In genomic region chr5:154312000-154312399, GRCh38 we compare ENCODE assay signal across 21 cellular contexts.
"Had no signal": no experiment of that assay in that cellular context is flagged by ENCODE, and none has a peak within 500 bp of the region (broad histone marks: within the 10 kb centered on the region; RNA-seq: fewer than 3 reads in every experiment).

No MANE protein-coding gene starts in this region.

- H3K36me3 Mint-ChIP-seq: activated naive CD4-positive, alpha-beta T cell treated with anti-CD3 and anti-CD28 coated beads, Interleukin-2, amount 10 ng/mL, durations not matched to agents 7 days and 5 days; mesothelial cell of epicardium; natural killer cell had no signal

- H3K36me3 ChIP-seq: left lung, pancreas, right atrium auricular region, tibial artery, WERI-Rb-1 had no signal

- H3K9me3 ChIP-seq: left lung, pancreas, psoas muscle, right atrium auricular region, tibial artery had no signal

- H3K9me3 Mint-ChIP-seq: activated naive CD4-positive, alpha-beta T cell treated with anti-CD3 and anti-CD28 coated beads, Interleukin-2, amount 10 ng/mL, durations not matched to agents 7 days and 5 days; immature natural killer cell; natural killer cell; stimulated activated naive CD8-positive, alpha-beta T cell treated with anti-CD3 and anti-CD28 coated beads, Interleukin-15, Interleukin-2, amounts not matched to agents 100 ng/mL and 50 ng/mL, for 24 hours had no signal

- H3K27ac ChIP-seq: foreskin keratinocyte, left lung, pancreas, psoas muscle, right atrium auricular region, WERI-Rb-1 had no signal

- FAIRE-seq: pancreas, TTC549 had no signal

- H3K27me3 ChIP-seq: foreskin keratinocyte, left lung, pancreas, right atrium auricular region, tibial artery had no signal

- H3K4me3 ChIP-seq: left lung, lung, pancreas, psoas muscle, right atrium auricular region, tibial artery had no signal

- H3K4me3 Mint-ChIP-seq: activated naive CD4-positive, alpha-beta T cell treated with anti-CD3 and anti-CD28 coated beads, Interleukin-2, amount 10 ng/mL, durations not matched to agents 7 days and 5 days; mesothelial cell of epicardium; natural killer cell; stimulated activated naive CD8-positive, alpha-beta T cell treated with anti-CD3 and anti-CD28 coated beads, Interleukin-15, Interleukin-2, amounts not matched to agents 100 ng/mL and 50 ng/mL, for 24 hours had no signal

- ATAC-seq: foreskin keratinocyte, pancreas had no signal

- H3K4me1 ChIP-seq: left lung, right atrium auricular region had no signal

- H3K27me3 Mint-ChIP-seq: activated naive CD4-positive, alpha-beta T cell treated with anti-CD3 and anti-CD28 coated beads, Interleukin-2, amount 10 ng/mL, durations not matched to agents 7 days and 5 days; stimulated activated naive CD8-positive, alpha-beta T cell treated with anti-CD3 and anti-CD28 coated beads, Interleukin-15, Interleukin-2, amounts not matched to agents 100 ng/mL and 50 ng/mL, for 24 hours had no signal

- DNase-seq: activated CD4-positive, alpha-beta T cell treated with anti-CD3 and anti-CD28 coated beads for 1 hour; activated CD4-positive, alpha-beta T cell treated with anti-CD3 and anti-CD28 coated beads, Interleukin-2, amount 50 U/mL, for 4 hours; activated effector memory CD4-positive, alpha-beta T cell treated with Interleukin-2 at 50 U/mL for 16 hours; activated naive CD4-positive, alpha-beta T cell treated with anti-CD3 and anti-CD28 coated beads, Interleukin-2, amount 10 ng/mL, durations not matched to agents 7 days and 5 days; cerebellar nuclear complex; effector CD4-positive, alpha-beta T cell; foreskin keratinocyte; left lung; natural killer cell; pancreas; psoas muscle; stimulated activated CD4-positive, alpha-beta T cell treated with anti-CD3 and anti-CD28 coated beads, Interleukin-12 subunit alpha, Interleukin-12 subunit beta, amount 100 ng/mL, for 4 hours; stimulated activated CD4-positive, alpha-beta T cell treated with anti-CD3 and anti-CD28 coated beads, Interleukin-4, amount 100 ng/mL, for 4 hours; tibial artery; WERI-Rb-1 had no signal

- H3K27ac Mint-ChIP-seq: activated naive CD4-positive, alpha-beta T cell treated with anti-CD3 and anti-CD28 coated beads, Interleukin-2, amount 10 ng/mL, durations not matched to agents 7 days and 5 days; mesothelial cell of epicardium; stimulated activated naive CD8-positive, alpha-beta T cell treated with anti-CD3 and anti-CD28 coated beads, Interleukin-15, Interleukin-2, amounts not matched to agents 100 ng/mL and 50 ng/mL, for 24 hours had no signal
